ENCODE assay signal across 21 cellular contexts in genomic region chr5:72326298-72326649, GRCh38. TPM values are rescaled to one million over a fixed set of nuclear protein-coding genes. Genes with fewer than 3 reads are reported as not detected.
DNase-seq lines count a peak whose midpoint lies in the region; ATAC-seq, FAIRE-seq and TF ChIP-seq lines count a peak whose summit lies in the region.
"Had no signal": no experiment of that assay in that cellular context is flagged by ENCODE, and none has a peak within 500 bp of the region (broad histone marks: within the 10 kb centered on the region; RNA-seq: fewer than 3 reads in every experiment).

No MANE protein-coding gene starts in this region.

- peak overlapping the region; percentile 51 for H3K9ac ChIP-seq in GM23248
- H3K9ac ChIP-seq in astrocyte (ENCODE audit: low read length), result peak overlapping the region; percentile 14
- H3K9ac ChIP-seq in mesenchymal stem cell (ENCODE audit: low read length), result peak overlapping the region; percentile 26

- intact Hi-C loops in left lung (cut with DNase I), result no loop called here

- no peak overlapping the region for H4K8ac ChIP-seq in mesenchymal stem cell (ENCODE audit: low read length)

- peaks cover 29% of the 10 kb centered on the region for H3K79me1 ChIP-seq in mesenchymal stem cell (replicated peaks; ENCODE audit: low read length, poor library complexity, severe bottlenecking)

- peak overlapping the region; percentile 55; the same call in 1 of the 2 replicates for H2AFZ ChIP-seq in GM23248
- H2AFZ ChIP-seq in astrocyte (ENCODE audit: low read depth, low read length), result peak overlapping the region; percentile 19
- H2AFZ ChIP-seq in mesenchymal stem cell (ENCODE audit: low read depth, low read length), result no peak overlapping the region

- H2BK5ac ChIP-seq in mesenchymal stem cell (ENCODE audit: low read depth, low read length, poor library complexity, severe bottlenecking), result no peak overlapping the region

- H3K23ac ChIP-seq in mesenchymal stem cell (ENCODE audit: low read length in 2 of 2), result no peak overlapping the region

- DNase-seq in GM23248, result no peak
- DNase-seq in NCI-H2171 treated with DMSO at 0.1 percent for 48 hours (lab: John Stamatoyannopoulos, UW), result peak; percentile 54
- DNase-seq in astrocyte (ENCODE audit: low read depth), result no peak
- no peak for DNase-seq in mesenchymal stem cell
- no peak for DNase-seq in left lung
- no peak for DNase-seq in NCI-H748 treated with DMSO at 0.1 percent for 48 hours (lab: John Stamatoyannopoulos, UW)
- no peak for DNase-seq in activated gamma-delta T cell treated with Interleukin-2 at 50 U/mL for 16 hours
- DNase-seq: activated CD8-positive, alpha-beta T cell treated with anti-CD3 and anti-CD28 coated beads, Interleukin-2, amount 10 ng/mL, durations not matched to agents 7 days and 5 days; activated T-cell treated with anti-CD3 and anti-CD28 coated beads, Interleukin-2, amount 50 U/mL, for 24 hours; effector memory CD4-positive, alpha-beta T cell; naive thymus-derived CD4-positive, alpha-beta T cell; NCI-H1048; NCI-H1930; stimulated activated CD4-positive, alpha-beta T cell treated with anti-CD3 and anti-CD28 coated beads, Interleukin-12 subunit alpha, Interleukin-12 subunit beta, amount 100 ng/mL, for 4 hours; stimulated activated CD4-positive, alpha-beta T cell treated with anti-CD3 and anti-CD28 coated beads, Interleukin-4, amount 100 ng/mL, for 4 hours had no signal

- no peaks in the 10 kb centered on the region for H3K9me2 ChIP-seq in GM23248 (ENCODE audit: insufficient read depth)

- H3K4ac ChIP-seq in mesenchymal stem cell (ENCODE audit: low read depth in 1 of 2, low read length in 2 of 2), result no peak overlapping the region

- no peak overlapping the region for H3K4me3 Mint-ChIP-seq in astrocyte (ENCODE audit: unreplicated experiment)
- H3K4me3 Mint-ChIP-seq: activated CD8-positive, alpha-beta T cell treated with anti-CD3 and anti-CD28 coated beads, Interleukin-2, amount 10 ng/mL, durations not matched to agents 7 days and 5 days; activated T-cell treated with anti-CD3 and anti-CD28 coated beads, Interleukin-2, amount 50 U/mL, for 24 hours; naive thymus-derived CD4-positive, alpha-beta T cell; type B pancreatic cell had no signal

- H3K4me3 ChIP-seq in GM23248, result peak overlapping the region; percentile 40
- H3K4me3 ChIP-seq in astrocyte (ENCODE audit: insufficient read depth, low read depth, low read length), result no peak overlapping the region
- no peak overlapping the region for H3K4me3 ChIP-seq in mesenchymal stem cell (ENCODE audit: insufficient read depth in 1 of 2, low read depth in 1 of 2, low read length in 2 of 2)
- no peak overlapping the region for H3K4me3 ChIP-seq in left lung
- H3K4me3 ChIP-seq: pancreas, right atrium auricular region had no signal

- H4K20me1 ChIP-seq in GM23248 (ENCODE audit: insufficient read depth) (no peaks in the 10 kb centered on the region), astrocyte (ENCODE audit: insufficient read depth, low read length) (no peaks in the 10 kb centered on the region)

- H3K27ac ChIP-seq in GM23248, result peak overlapping the region; percentile 81
- peak overlapping the region; percentile 63 for H3K27ac ChIP-seq in astrocyte (ENCODE audit: low read depth, low read length)
- no peak overlapping the region for H3K27ac ChIP-seq in mesenchymal stem cell (ENCODE audit: low read length, poor library complexity, severe bottlenecking)
- no peak overlapping the region for H3K27ac ChIP-seq in left lung
- H3K27ac ChIP-seq: pancreas had no signal

- H3K27me3 Mint-ChIP-seq in astrocyte (ENCODE audit: low read depth, unreplicated experiment), result no peaks in the 10 kb centered on the region
- H3K27me3 Mint-ChIP-seq: activated T-cell treated with anti-CD3 and anti-CD28 coated beads, Interleukin-2, amount 50 U/mL, for 24 hours; naive thymus-derived CD4-positive, alpha-beta T cell; type B pancreatic cell had no signal

- H4K91ac ChIP-seq in mesenchymal stem cell (ENCODE audit: low read length), result no peak overlapping the region

- peaks cover 25% of the 10 kb centered on the region for H3F3A ChIP-seq in GM23248 (ENCODE audit: insufficient read depth)

- no peaks in the 10 kb centered on the region for H3K9me3 ChIP-seq in GM23248 (ENCODE audit: low read depth)
- H3K9me3 ChIP-seq in astrocyte (ENCODE audit: insufficient read depth, low read depth, low read length), result no peaks in the 10 kb centered on the region
- no peaks in the 10 kb centered on the region for H3K9me3 ChIP-seq in mesenchymal stem cell (ENCODE audit: control insufficient read depth, low read length)
- no peaks in the 10 kb centered on the region for H3K9me3 ChIP-seq in left lung
- H3K9me3 ChIP-seq: pancreas, right atrium auricular region had no signal

- in situ Hi-C loops in GM23248 (cut with MboI), result no loop called here

- no peak overlapping the region for H2BK15ac ChIP-seq in mesenchymal stem cell (ENCODE audit: low read depth, poor library complexity, severe bottlenecking)

- TF ChIP-seq CTCF in astrocyte (IDR thresholded peaks at IDR 0.05; ENCODE audit: insufficient read depth, low read depth, low read length), result no peak
- no peak for TF ChIP-seq CTCF in left lung (IDR thresholded peaks at IDR 0.05)

- no peak overlapping the region for H3K18ac ChIP-seq in mesenchymal stem cell (ENCODE audit: low read depth in 1 of 2, low read length in 2 of 2)

- WGBS in GM23248 (ENCODE audit: low coverage in 1 of 2, low lambda C conversion rate in 2 of 2, missing lambda C conversion rate in 2 of 2), 2 experiments, result 72 to 82% methylated on average over 2 of the region's 2 CpGs
- 93% methylated on average over 2 of the region's 2 CpGs for WGBS in mesenchymal stem cell

- H3K79me2 ChIP-seq in GM23248 (ENCODE audit: insufficient read depth) (peaks cover 6% of the 10 kb centered on the region), astrocyte (ENCODE audit: insufficient read depth, low read length) (peaks cover under 1% of the 10 kb centered on the region)

- H2BK12ac ChIP-seq in mesenchymal stem cell (ENCODE audit: low read length in 2 of 2), result no peak overlapping the region

- no peak overlapping the region for H3K27ac Mint-ChIP-seq in astrocyte (ENCODE audit: unreplicated experiment)
- H3K27ac Mint-ChIP-seq: activated CD8-positive, alpha-beta T cell treated with anti-CD3 and anti-CD28 coated beads, Interleukin-2, amount 10 ng/mL, durations not matched to agents 7 days and 5 days; activated T-cell treated with anti-CD3 and anti-CD28 coated beads, Interleukin-2, amount 50 U/mL, for 24 hours; type B pancreatic cell had no signal

- peaks cover 31% of the 10 kb centered on the region for H3K36me3 ChIP-seq in GM23248 (ENCODE audit: low read depth)
- peaks cover 5% of the 10 kb centered on the region for H3K36me3 ChIP-seq in astrocyte (ENCODE audit: insufficient read depth, low read length)
- H3K36me3 ChIP-seq in mesenchymal stem cell (ENCODE audit: control insufficient read depth in 1 of 2, insufficient read depth in 2 of 2, low read depth in 1 of 2, low read length in 2 of 2), result peaks cover 9 to 70% of the 10 kb centered on the region in 2 experiments
- H3K36me3 ChIP-seq in left lung, result peaks cover 0 to 64% of the 10 kb centered on the region in 2 donors

- H3K9me3 Mint-ChIP-seq in astrocyte (ENCODE audit: unreplicated experiment), result no peaks in the 10 kb centered on the region
- H3K9me3 Mint-ChIP-seq: activated naive CD4-positive, alpha-beta T cell treated with anti-CD3 and anti-CD28 coated beads, Interleukin-2, amount 50 U/mL, for 72 hours; activated T-cell treated with anti-CD3 and anti-CD28 coated beads, Interleukin-2, amount 50 U/mL, for 24 hours; type B pancreatic cell had no signal

- ATAC-seq in left lung (no peak), HG03159 (IDR thresholded peaks at IDR 0.05; ENCODE audit: unreplicated experiment) (no peak)
- ATAC-seq: activated CD8-positive, alpha-beta T cell treated with anti-CD3 and anti-CD28 coated beads, Interleukin-2, amount 10 ng/mL, durations not matched to agents 7 days and 5 days; esophagus mucosa; naive thymus-derived CD4-positive, alpha-beta T cell; pancreas had no signal

- peaks cover 35% of the 10 kb centered on the region for H3K4me1 ChIP-seq in GM23248 (ENCODE audit: insufficient read depth)
- H3K4me1 ChIP-seq in astrocyte (ENCODE audit: insufficient read depth, low read length), result peaks cover 21% of the 10 kb centered on the region
- H3K4me1 ChIP-seq in mesenchymal stem cell (ENCODE audit: control insufficient read depth, insufficient read depth, low read depth, low read length), result no peaks in the 10 kb centered on the region
- peaks cover 0 to 3% of the 10 kb centered on the region in 2 donors for H3K4me1 ChIP-seq in left lung
- H3K4me1 ChIP-seq: pancreas had no signal

- H3K27me3 ChIP-seq in GM23248 (replicated peaks; ENCODE audit: insufficient read depth) (no peaks in the 10 kb centered on the region), astrocyte (ENCODE audit: insufficient read depth, low read length) (no peaks in the 10 kb centered on the region), mesenchymal stem cell (ENCODE audit: control insufficient read depth in 1 of 2, insufficient read depth in 1 of 2, low read length in 2 of 2) (no peaks in the 10 kb centered on the region), left lung (no peaks in the 10 kb centered on the region)
- H3K27me3 ChIP-seq: pancreas, right atrium auricular region had no signal

- no peak overlapping the region for H2BK120ac ChIP-seq in mesenchymal stem cell (ENCODE audit: low read depth, low read length)

- no peak for FAIRE-seq in astrocyte (lab: Jason Lieb, UNC)
- FAIRE-seq: pancreas had no signal

- peak overlapping the region; percentile 81 for H3K4me2 ChIP-seq in GM23248 (ENCODE audit: unreplicated experiment)
- peak overlapping the region; percentile 70 for H3K4me2 ChIP-seq in astrocyte (ENCODE audit: low read length)
- H3K4me2 ChIP-seq in mesenchymal stem cell (ENCODE audit: low read length, poor library complexity, severe bottlenecking), result no peak overlapping the region

- H3K4me1 Mint-ChIP-seq in astrocyte (ENCODE audit: low read depth, unreplicated experiment), result peaks cover 9% of the 10 kb centered on the region

- H2AK5ac ChIP-seq in mesenchymal stem cell (ENCODE audit: low read length, severe bottlenecking), result no peak overlapping the region

- no peak overlapping the region for H3K14ac ChIP-seq in mesenchymal stem cell (ENCODE audit: low read length in 2 of 2)

- peaks cover 22% of the 10 kb centered on the region for H3K36me3 Mint-ChIP-seq in astrocyte (ENCODE audit: low read depth, unreplicated experiment)

RNA-seq across cellular contexts. Expression of gene PTCD2, which starts 6.1 kb away (rescaled TPM):
- 15.5 and 17.1 TPM in 2 replicates for total RNA-seq in GM23248 (2014; rRNA removed; shearing (Covaris generic))
- 11.1 and 14.0 TPM in 2 replicates for polyA plus RNA-seq in GM23248 (2016; fragmentation: Nextera tagmentation; extraction: Ambion mirVana)
- total RNA-seq in astrocyte (11.4 and 13.5 TPM in 2 replicates), left lung (1 to 10 TPM; 7.6 to 7.9 TPM)
- polyA plus RNA-seq in mesenchymal stem cell (2013, experiment 1 of 2), result 5.4 TPM
- 4.9 TPM for polyA plus RNA-seq in mesenchymal stem cell (2013, experiment 2 of 2)

RNA-seq across cellular contexts. Expression of gene MRPS27, which starts 6.2 kb away (rescaled TPM):
- total RNA-seq in GM23248 (2014; rRNA removed; shearing (Covaris generic)), result 53.4 and 58.5 TPM in 2 replicates
- polyA plus RNA-seq in GM23248 (2016; fragmentation: Nextera tagmentation; extraction: Ambion mirVana), result 35.2 and 36.4 TPM in 2 replicates
- total RNA-seq in astrocyte (37.0 and 43.6 TPM in 2 replicates), left lung (10 to 100 TPM; 44.1 to 46.2 TPM)
- 34.7 TPM for polyA plus RNA-seq in mesenchymal stem cell (2013, experiment 1 of 2)
- polyA plus RNA-seq in mesenchymal stem cell (2013, experiment 2 of 2), result 34.6 TPM

Comparison
In these comparisons a context has a peak if more than half of its experiments do, and no peak if none do; other contexts are left out.
1. H3K27ac ChIP-seq: peak in GM23248 (single experiment) and astrocyte (single experiment); none in mesenchymal stem cell (single experiment) and left lung (0 of 2).
2. Peak in every context shown above with its lines, with median percentiles within 50 percentile points of each other: H3K9ac ChIP-seq.